Comparison of ENCODE assay signal across 1 cellular context in genomic region chr3:184377374-184377773, GRCh38.
TF ChIP-seq lines count a peak whose summit lies in the region.

No MANE protein-coding gene starts in this region.

TF ChIP-seq in GM23338, 12 proteins besides CTCF, POLR2A, EP300 and RAD21:
- TF ChIP-seq ZNF462 (CRISPR knock-in tag; IDR thresholded peaks at IDR 0.05) (no peak), ETS1 (IDR thresholded peaks at IDR 0.05) (no peak), ZNF331 (CRISPR knock-in tag; IDR thresholded peaks at IDR 0.05; ENCODE audit: low read depth) (no peak), CREB1 (CRISPR knock-in tag; IDR thresholded peaks at IDR 0.05; ENCODE audit: low read depth) (no peak), NANOG (IDR thresholded peaks at IDR 0.05; ENCODE audit: borderline replicate concordance) (no peak), ZNF114 (CRISPR knock-in tag; IDR thresholded peaks at IDR 0.05) (no peak), STAT1 (IDR thresholded peaks at IDR 0.05; ENCODE audit: unreplicated experiment) (no peak), EZH2 (IDR thresholded peaks at IDR 0.05; ENCODE audit: low read depth, unreplicated experiment) (no peak), REST (IDR thresholded peaks at IDR 0.05; ENCODE audit: unreplicated experiment) (no peak), JUNB (IDR thresholded peaks at IDR 0.05; ENCODE audit: unreplicated experiment) (no peak), POLR2AphosphoS5 (IDR thresholded peaks at IDR 0.05; ENCODE audit: low read depth) (no peak), EZH2phosphoT487 (IDR thresholded peaks at IDR 0.05; ENCODE audit: unreplicated experiment) (no peak)
TF ChIP-seq in GM23338: peak in this region for 0.
